8 cellular contexts compared by ENCODE assay signal in the genomic region with DNA sequence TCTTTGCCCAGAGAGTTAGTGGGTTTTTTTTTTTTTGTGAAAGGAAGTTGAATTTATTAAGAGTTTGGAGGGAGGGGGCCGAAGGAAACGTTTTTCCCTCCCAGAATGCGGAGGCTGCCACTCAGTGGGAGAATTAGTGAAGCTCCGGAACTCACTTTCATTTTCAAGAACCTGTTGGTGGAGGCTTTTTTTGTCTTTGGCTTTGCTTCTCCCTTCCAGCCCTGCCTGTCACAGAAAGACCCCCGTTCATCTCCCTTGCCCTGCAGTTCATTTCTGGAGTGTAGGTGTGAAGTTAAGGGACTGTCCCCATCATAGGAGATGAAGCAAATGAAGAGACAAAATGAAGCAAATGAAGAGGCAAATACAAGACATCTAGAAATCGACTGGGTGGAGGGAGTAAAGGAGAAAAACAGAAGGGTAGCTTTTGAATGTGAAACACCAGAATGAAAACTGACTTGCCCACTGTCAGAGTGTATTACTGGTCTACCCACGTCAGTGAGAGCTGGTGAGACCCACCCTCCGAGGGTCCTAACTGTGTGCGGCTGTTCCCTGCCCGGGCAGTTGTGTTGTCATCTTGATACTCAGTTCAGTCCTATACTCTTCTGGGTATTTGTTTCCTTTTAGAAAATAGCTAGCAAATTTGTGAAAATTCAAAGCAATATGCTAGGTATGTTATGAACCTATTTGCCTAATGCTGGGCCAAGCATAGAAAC.
DNase-seq lines count a peak whose midpoint lies in the region; ATAC-seq and TF ChIP-seq lines count a peak whose summit lies in the region.

No MANE protein-coding gene starts in this region.

- peaks cover 76% of the 10 kb centered on the region for H3K4me1 Mint-ChIP-seq in activated CD4-positive, alpha-beta T cell treated with anti-CD3 and anti-CD28 coated beads for 36 hours
- H3K4me1 Mint-ChIP-seq in activated naive CD8-positive, alpha-beta T cell treated with anti-CD3 and anti-CD28 coated beads, Interleukin-2, amount 10 ng/mL, durations not matched to agents 7 days and 5 days, result peaks cover 37% of the 10 kb centered on the region

- CTCF ChIA-PET in activated CD4-positive, alpha-beta T cell treated with anti-CD3 and anti-CD28 coated beads for 36 hours (lab: Charles Lee), result interaction anchor here (0.7 to 1.4 kb wide), 5 partner anchors 23 to 234 kb away, joined by 3 to 11 read pairs (median 3); no protein-coding TSS in a partner anchor

- TF ChIP-seq POLR2A in right lobe of liver (IDR thresholded peaks at IDR 0.05), result no peak

- TF ChIP-seq CTCF in HL-60 (IDR thresholded peaks at IDR 0.05; ENCODE audit: insufficient read depth, low read length), result no peak
- peak; percentile 9 to 40 (median 32) for TF ChIP-seq CTCF in right lobe of liver (IDR thresholded peaks at IDR 0.05)

- 14% methylated on average over 10 of the region's 10 CpGs for WGBS in right lobe of liver (ENCODE audit: insufficient coverage, low coverage, low lambda C conversion rate, missing lambda C conversion rate)
- 24% methylated on average over 10 of the region's 10 CpGs for WGBS in thymus

- H3K36me3 Mint-ChIP-seq in activated CD4-positive, alpha-beta T cell treated with anti-CD3 and anti-CD28 coated beads for 36 hours (ENCODE audit: low read depth), result no peaks in the 10 kb centered on the region
- peaks cover 3% of the 10 kb centered on the region for H3K36me3 Mint-ChIP-seq in activated naive CD8-positive, alpha-beta T cell treated with anti-CD3 and anti-CD28 coated beads, Interleukin-2, amount 10 ng/mL, durations not matched to agents 7 days and 5 days

- no peaks in the 10 kb centered on the region for H3K9me3 Mint-ChIP-seq in activated CD4-positive, alpha-beta T cell treated with anti-CD3 and anti-CD28 coated beads for 36 hours (ENCODE audit: low read depth)
- H3K9me3 Mint-ChIP-seq in activated naive CD8-positive, alpha-beta T cell treated with anti-CD3 and anti-CD28 coated beads, Interleukin-2, amount 10 ng/mL, durations not matched to agents 7 days and 5 days, result no peaks in the 10 kb centered on the region

- POLR2A ChIA-PET in activated CD4-positive, alpha-beta T cell treated with anti-CD3 and anti-CD28 coated beads for 36 hours (lab: Charles Lee), result interaction anchor here (0.7 to 1.8 kb wide), 3 partner anchors 90 to 234 kb away, joined by 3 to 6 read pairs (median 5); a partner anchor contains a TSS
- POLR2A ChIA-PET in activated naive CD8-positive, alpha-beta T cell treated with anti-CD3 and anti-CD28 coated beads, Interleukin-2, amount 10 ng/mL, durations not matched to agents 7 days and 5 days (lab: Charles Lee), result interaction anchor here (1.1 to 2.1 kb wide), 2 partner anchors 92 to 234 kb away, joined by 4 to 10 read pairs; a partner anchor contains a TSS

- H3K27ac Mint-ChIP-seq in activated CD4-positive, alpha-beta T cell treated with anti-CD3 and anti-CD28 coated beads for 36 hours, result peak overlapping the region; percentile 87
- H3K27ac Mint-ChIP-seq in activated naive CD8-positive, alpha-beta T cell treated with anti-CD3 and anti-CD28 coated beads, Interleukin-2, amount 10 ng/mL, durations not matched to agents 7 days and 5 days, result peak overlapping the region; percentile 91

- 0 out of 2 replicates have a peak overlapping the region, but pooled peaks have one; percentile 7 for H3K4me3 ChIP-seq in HL-60 (replicated peaks; ENCODE audit: insufficient read depth, low read length)
- H3K4me3 ChIP-seq in right lobe of liver, result peak overlapping the region; percentile 11 to 28 (median 18)
- H3K4me3 ChIP-seq in thymus (ENCODE audit: low read length), result peak overlapping the region; percentile 24

- H3K27ac ChIP-seq in HL-60 (replicated peaks) (peak overlapping the region; percentile 45), right lobe of liver (peak overlapping the region; percentile 1 to 19 (median 7)), thymus (ENCODE audit: low read depth) (peak overlapping the region; percentile 42)

- intact Hi-C loops in activated CD4-positive, alpha-beta T cell treated with anti-CD3 and anti-CD28 coated beads for 36 hours (cut with DNase I, micrococcal nuclease), result loop anchor here (1.0 to 5.0 kb wide), 3 partner anchors 67 to 233 kb away; no protein-coding TSS in a partner anchor
- intact Hi-C loops in right lobe of liver (cut with DNase I), result no loop called here

- DNase-seq in activated CD4-positive, alpha-beta T cell treated with anti-CD3 and anti-CD28 coated beads for 36 hours, result peak; percentile 46
- no peak for DNase-seq in activated CD4-positive, alpha-beta T cell treated with anti-CD3 and anti-CD28 coated beads for 1 hour
- DNase-seq in HL-60 (ENCODE audit: low read depth in 1 of 2, low spot score in 1 of 2), result peak; percentile 14 to 63
- no peak for DNase-seq in activated naive CD8-positive, alpha-beta T cell treated with anti-CD3 and anti-CD28 coated beads, Interleukin-2, amount 10 ng/mL, durations not matched to agents 7 days and 5 days
- no peak for DNase-seq in right lobe of liver
- no peak for DNase-seq in EL

- H3K4me1 ChIP-seq in right lobe of liver (peaks cover 0 to 5% (median 0%) of the 10 kb centered on the region in 4 donors), thymus (ENCODE audit: control insufficient read depth, insufficient read depth, low read length) (peaks cover 5% of the 10 kb centered on the region)

- H3K27me3 Mint-ChIP-seq in activated CD4-positive, alpha-beta T cell treated with anti-CD3 and anti-CD28 coated beads for 36 hours, result no peaks in the 10 kb centered on the region
- no peaks in the 10 kb centered on the region for H3K27me3 Mint-ChIP-seq in activated naive CD8-positive, alpha-beta T cell treated with anti-CD3 and anti-CD28 coated beads, Interleukin-2, amount 10 ng/mL, durations not matched to agents 7 days and 5 days

- ATAC-seq in activated CD4-positive, alpha-beta T cell treated with anti-CD3 and anti-CD28 coated beads for 36 hours, result peak; percentile 75
- peak; percentile 51 for ATAC-seq in activated naive CD8-positive, alpha-beta T cell treated with anti-CD3 and anti-CD28 coated beads, Interleukin-2, amount 10 ng/mL, durations not matched to agents 7 days and 5 days (ENCODE audit: low read depth)
- peak; percentile 66 to 81 (median 78) for ATAC-seq in right lobe of liver
- no peak for ATAC-seq in esophagus mucosa

- no peaks in the 10 kb centered on the region for H3K36me3 ChIP-seq in right lobe of liver
- H3K36me3 ChIP-seq in thymus (ENCODE audit: control insufficient read depth, insufficient read depth), result no peaks in the 10 kb centered on the region

- peak overlapping the region; percentile 74 for H3K4me3 Mint-ChIP-seq in activated CD4-positive, alpha-beta T cell treated with anti-CD3 and anti-CD28 coated beads for 36 hours
- peak overlapping the region; percentile 88 for H3K4me3 Mint-ChIP-seq in activated naive CD8-positive, alpha-beta T cell treated with anti-CD3 and anti-CD28 coated beads, Interleukin-2, amount 10 ng/mL, durations not matched to agents 7 days and 5 days

- no peaks in the 10 kb centered on the region for H3K27me3 ChIP-seq in HL-60 (ENCODE audit: insufficient read depth, poor library complexity, severe bottlenecking)
- H3K27me3 ChIP-seq in right lobe of liver, result no peaks in the 10 kb centered on the region
- no peaks in the 10 kb centered on the region for H3K27me3 ChIP-seq in thymus (ENCODE audit: control insufficient read depth, insufficient read depth)

- H3K9me3 ChIP-seq in right lobe of liver (no peaks in the 10 kb centered on the region), thymus (ENCODE audit: control insufficient read depth) (no peaks in the 10 kb centered on the region)

Comparison
In these comparisons a context has a peak if more than half of its experiments do, and no peak if none do; other contexts are left out.
1. DNase-seq: peak in activated CD4-positive, alpha-beta T cell treated with anti-CD3 and anti-CD28 coated beads for 36 hours (single experiment) and HL-60 (2 of 2); none in activated CD4-positive, alpha-beta T cell treated with anti-CD3 and anti-CD28 coated beads for 1 hour (single experiment), activated naive CD8-positive, alpha-beta T cell treated with anti-CD3 and anti-CD28 coated beads, Interleukin-2, amount 10 ng/mL, durations not matched to agents 7 days and 5 days (single experiment), right lobe of liver (0 of 3) and EL (single experiment).
2. intact Hi-C loops: an anchor here in activated CD4-positive, alpha-beta T cell treated with anti-CD3 and anti-CD28 coated beads for 36 hours (1.0 to 5.0 kb wide); none called in right lobe of liver.
3. Peak in every context shown above with its lines, with median percentiles within 50 percentile points of each other: H3K27ac ChIP-seq and H3K4me3 ChIP-seq.